22 cellular contexts compared by ENCODE assay signal in the genomic region with DNA sequence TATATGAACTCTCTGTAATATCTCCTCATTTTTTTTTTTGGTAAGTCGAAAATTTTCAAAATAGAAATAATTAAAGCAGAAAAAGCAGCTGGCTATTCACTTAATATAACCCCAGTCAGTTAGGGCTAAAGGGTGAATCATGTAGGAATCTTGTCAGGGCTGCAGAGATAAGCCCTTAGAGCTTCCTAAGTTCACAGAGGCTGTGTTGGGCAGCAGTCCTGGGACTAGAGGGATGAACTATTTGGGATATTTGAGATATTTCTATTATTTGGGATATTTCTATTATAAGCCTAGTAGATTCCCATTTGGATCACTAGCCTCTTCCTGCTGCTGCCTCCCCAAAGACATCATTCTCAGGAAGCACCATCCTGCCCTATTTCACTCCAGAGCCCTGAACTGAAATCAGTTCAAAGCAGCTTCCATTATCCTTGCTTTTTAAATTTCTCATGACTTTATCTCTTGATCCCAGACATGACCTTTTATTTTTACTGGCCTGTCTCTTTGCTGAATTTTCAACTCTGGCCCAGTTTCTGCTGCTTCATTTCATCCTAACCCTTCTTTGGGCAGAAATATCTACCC.
"Had no signal": no experiment of that assay in that cellular context is flagged by ENCODE, and none has a peak within 500 bp of the region (broad histone marks: within the 10 kb centered on the region; RNA-seq: fewer than 3 reads in every experiment).

No MANE protein-coding gene starts in this region.

- DNase-seq: activated CD4-positive, alpha-beta T cell treated with anti-CD3 and anti-CD28 coated beads for 4 hours; activated CD4-positive, alpha-beta T cell treated with anti-CD3 and anti-CD28 coated beads, Interleukin-2, amount 50 U/mL, for 4 hours; activated naive CD4-positive, alpha-beta T cell; activated T-cell treated with anti-CD3 and anti-CD28 coated beads for 4 hours; activated T-cell treated with anti-CD3 and anti-CD28 coated beads, Interleukin-2, amount 50 U/mL, for 72 hours; central memory CD4-positive, alpha-beta T cell; naive thymus-derived CD4-positive, alpha-beta T cell; ovary; sigmoid colon; stimulated activated CD4-positive, alpha-beta T cell treated with anti-CD3 and anti-CD28 coated beads, Interleukin-15, amount 100 ng/mL, for 24 hours; stimulated activated CD4-positive, alpha-beta T cell treated with anti-CD3 and anti-CD28 coated beads, Interleukin-2, amount 100 ng/mL, for 48 hours; stimulated activated naive CD4-positive, alpha-beta T cell treated with Interleukin-2 at 50 U/mL for 16 hours; SW 1271; T-helper 9 cell had no signal

- H3K4me3 ChIP-seq: ascending aorta, heart left ventricle, lung, ovary, sigmoid colon, tibial nerve had no signal

- H3K27ac ChIP-seq: ascending aorta, ovary, sigmoid colon, tibial nerve, VCaP had no signal

- H3K27me3 ChIP-seq: ascending aorta, heart left ventricle, ovary, sigmoid colon, tibial nerve had no signal

- ATAC-seq: activated naive CD4-positive, alpha-beta T cell treated with anti-CD3 and anti-CD28 coated beads, Interleukin-2, amount 50 U/mL, for 72 hours; activated T-cell treated with anti-CD3 and anti-CD28 coated beads, Interleukin-2, amount 50 U/mL, for 72 hours; naive thymus-derived CD4-positive, alpha-beta T cell had no signal

- H3K4me1 ChIP-seq: ascending aorta, tibial nerve had no signal

- FAIRE-seq: endothelial cell of umbilical vein, keratinocyte had no signal

- H3K9me3 ChIP-seq: ascending aorta, ovary, sigmoid colon, tibial nerve had no signal

- H3K36me3 ChIP-seq: ascending aorta, heart left ventricle, ovary, sigmoid colon, tibial nerve had no signal
